ENCODE assay signal across 33 cellular contexts in genomic region chr1:68473060-68473459, GRCh38. TPM values are rescaled to one million over a fixed set of nuclear protein-coding genes. Genes with fewer than 3 reads are reported as not detected.
"Had no signal": no experiment of that assay in that cellular context is flagged by ENCODE, and none has a peak within 500 bp of the region (broad histone marks: within the 10 kb centered on the region; RNA-seq: fewer than 3 reads in every experiment).

No MANE protein-coding gene starts in this region.

- H3K4me1 ChIP-seq: Peyer's patch, SJSA1 had no signal

- H3K27ac ChIP-seq: Peyer's patch, SJSA1 had no signal

- H3K4me3 Mint-ChIP-seq: activated CD8-positive, alpha-beta T cell treated with anti-CD3 and anti-CD28 coated beads for 36 hours; activated naive CD4-positive, alpha-beta T cell treated with anti-CD3 and anti-CD28 coated beads, Interleukin-2, amount 50 U/mL, for 24 hours; activated naive CD8-positive, alpha-beta T cell treated with anti-CD3 and anti-CD28 coated beads, Interleukin-2, amount 10 ng/mL, durations not matched to agents 7 days and 5 days; activated T-cell treated with anti-CD3 and anti-CD28 coated beads, Interleukin-2, amount 50 U/mL, for 72 hours; activated T-helper 17 cell treated with anti-CD3 and anti-CD28 coated beads, Interleukin-2, amount 50 U/mL, for 72 hours; brain; T-helper 1 cell treated with Interleukin-12 subunit alpha and Interleukin-12 subunit beta and Interleukin-4 antibody, amounts not matched to agents 30 μg/mL and 1 μg/mL, for 36 hours; T-helper 2 cell treated with Interferon-gamma antibody and Interleukin-4, amounts not matched to agents 5 μg/mL and 100 μg/mL, for 36 hours had no signal

- H3K27me3 Mint-ChIP-seq: activated CD8-positive, alpha-beta T cell treated with anti-CD3 and anti-CD28 coated beads for 36 hours; activated naive CD4-positive, alpha-beta T cell treated with anti-CD3 and anti-CD28 coated beads, Interleukin-2, amount 50 U/mL, for 24 hours; activated T-helper 17 cell treated with anti-CD3 and anti-CD28 coated beads, Interleukin-2, amount 50 U/mL, for 72 hours; brain had no signal

- H3K9me3 Mint-ChIP-seq: activated CD8-positive, alpha-beta T cell treated with anti-CD3 and anti-CD28 coated beads for 36 hours; activated naive CD8-positive, alpha-beta T cell treated with anti-CD3 and anti-CD28 coated beads, Interleukin-2, amount 10 ng/mL, durations not matched to agents 7 days and 5 days; activated T-helper 17 cell treated with anti-CD3 and anti-CD28 coated beads, Interleukin-2, amount 50 U/mL, for 72 hours; T-helper 1 cell treated with Interleukin-12 subunit alpha and Interleukin-12 subunit beta and Interleukin-4 antibody, amounts not matched to agents 30 μg/mL and 1 μg/mL, for 36 hours; T-helper 2 cell treated with Interferon-gamma antibody and Interleukin-4, amounts not matched to agents 5 μg/mL and 100 μg/mL, for 36 hours had no signal

- DNase-seq: activated CD4-positive, alpha-beta T cell treated with anti-CD3 and anti-CD28 coated beads for 48 hours; activated CD4-positive, CD25-positive, alpha-beta regulatory T cell treated with anti-CD3 and anti-CD28 coated beads, Interleukin-2, amount 50 U/mL, for 72 hours; activated CD8-positive, alpha-beta T cell treated with anti-CD3 and anti-CD28 coated beads for 36 hours; activated effector memory CD4-positive, alpha-beta T cell treated with anti-CD3 and anti-CD28 coated beads, Interleukin-2, amount 50 U/mL, for 16 hours; activated naive CD4-positive, alpha-beta T cell; activated naive CD8-positive, alpha-beta T cell treated with anti-CD3 and anti-CD28 coated beads, Interleukin-2, amount 10 ng/mL, durations not matched to agents 7 days and 5 days; activated T-cell treated with anti-CD3 and anti-CD28 coated beads, Interleukin-2, amount 50 U/mL, for 1 hour; activated T-cell treated with anti-CD3 and anti-CD28 coated beads, Interleukin-2, amount 50 U/mL, for 72 hours; caudate nucleus; cerebellar nuclear complex; NCI-H1092 treated with DMSO at 0.1 percent for 48 hours; NCI-H1417 treated with DMSO at 0.1 percent for 48 hours; NCI-H187 treated with DMSO at 0.1 percent for 48 hours; NCI-H2081; NCI-H2227 treated with DMSO at 0.1 percent for 48 hours; NCI-H446; NCI-H510A treated with DMSO at 0.1 percent for 48 hours; NCI-H526 treated with DMSO at 0.1 percent for 48 hours; NCI-H82; Peyer's patch; RPMI8226; SHP77 treated with DMSO at 0.1 percent for 48 hours; SK-N-SH had no signal

- H3K4me2 ChIP-seq: SK-N-SH had no signal

- ATAC-seq: activated CD8-positive, alpha-beta T cell treated with anti-CD3 and anti-CD28 coated beads for 36 hours; activated T-cell treated with anti-CD3 and anti-CD28 coated beads, Interleukin-2, amount 50 U/mL, for 72 hours; activated T-helper 17 cell treated with anti-CD3 and anti-CD28 coated beads, Interleukin-2, amount 50 U/mL, for 72 hours had no signal

- H3K36me3 Mint-ChIP-seq: activated naive CD4-positive, alpha-beta T cell treated with anti-CD3 and anti-CD28 coated beads, Interleukin-2, amount 50 U/mL, for 24 hours had no signal

- H3K4me1 Mint-ChIP-seq: activated naive CD4-positive, alpha-beta T cell treated with anti-CD3 and anti-CD28 coated beads, Interleukin-2, amount 50 U/mL, for 24 hours; activated naive CD8-positive, alpha-beta T cell treated with anti-CD3 and anti-CD28 coated beads, Interleukin-2, amount 10 ng/mL, durations not matched to agents 7 days and 5 days; activated T-helper 17 cell treated with anti-CD3 and anti-CD28 coated beads, Interleukin-2, amount 50 U/mL, for 72 hours; brain had no signal

- H3K27me3 ChIP-seq: Peyer's patch, SJSA1 had no signal

- H3K9me3 ChIP-seq: Peyer's patch, SJSA1, SK-N-SH had no signal

- H3K36me3 ChIP-seq: Peyer's patch had no signal

- H3K4me3 ChIP-seq: Peyer's patch, SJSA1 had no signal

- H3K27ac Mint-ChIP-seq: activated CD8-positive, alpha-beta T cell treated with anti-CD3 and anti-CD28 coated beads for 36 hours; activated naive CD4-positive, alpha-beta T cell treated with anti-CD3 and anti-CD28 coated beads, Interleukin-2, amount 50 U/mL, for 24 hours; activated naive CD8-positive, alpha-beta T cell treated with anti-CD3 and anti-CD28 coated beads, Interleukin-2, amount 10 ng/mL, durations not matched to agents 7 days and 5 days; activated T-cell treated with anti-CD3 and anti-CD28 coated beads, Interleukin-2, amount 50 U/mL, for 72 hours; activated T-helper 17 cell treated with anti-CD3 and anti-CD28 coated beads, Interleukin-2, amount 50 U/mL, for 72 hours; brain; T-helper 1 cell treated with Interleukin-12 subunit alpha and Interleukin-12 subunit beta and Interleukin-4 antibody, amounts not matched to agents 30 μg/mL and 1 μg/mL, for 36 hours; T-helper 2 cell treated with Interferon-gamma antibody and Interleukin-4, amounts not matched to agents 5 μg/mL and 100 μg/mL, for 36 hours had no signal

- H3K9ac ChIP-seq: SK-N-SH had no signal

RNA-seq across cellular contexts. Expression of gene RPE65, which starts 23.3 kb away (rescaled TPM):
- total RNA-seq: activated CD8-positive, alpha-beta memory T cell treated with anti-CD3 and anti-CD28 coated beads for 36 hours; activated CD8-positive, alpha-beta T cell treated with anti-CD3 and anti-CD28 coated beads for 36 hours; activated naive CD8-positive, alpha-beta T cell treated with anti-CD3 and anti-CD28 coated beads, Interleukin-2, amount 10 ng/mL, durations not matched to agents 7 days and 5 days; activated T-cell treated with anti-CD3 and anti-CD28 coated beads, Interleukin-2, amount 50 U/mL, for 72 hours; activated T-helper 17 cell treated with anti-CD3 and anti-CD28 coated beads, Interleukin-2, amount 50 U/mL, for 72 hours; bronchial epithelial cell; M059J; Peyer's patch; SJSA1 had no signal
- polyA plus RNA-seq: adipose tissue had no signal
